Comparison of ENCODE assay signal across 1 cellular context in the genomic region with DNA sequence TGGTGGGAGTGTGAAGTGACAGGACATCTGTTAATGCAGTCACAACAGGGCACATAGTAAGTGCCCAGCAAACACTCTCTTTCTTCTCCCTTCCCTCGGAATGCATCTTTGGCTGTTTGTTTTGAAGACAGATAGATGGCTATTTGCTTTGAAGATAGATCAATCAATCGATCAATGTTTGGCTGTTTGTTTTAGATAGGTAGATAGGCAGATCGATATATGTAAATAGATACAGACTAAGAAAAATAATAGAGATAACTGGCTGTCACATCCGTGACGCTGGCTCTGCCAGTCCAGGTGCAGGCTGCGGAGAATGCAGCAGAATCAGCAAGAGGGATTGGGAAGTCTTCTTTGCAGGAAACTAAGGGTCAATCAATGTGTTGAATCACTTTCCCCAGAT.
TF ChIP-seq lines count a peak whose summit lies in the region.

No MANE protein-coding gene starts in this region.

TF ChIP-seq in HepG2, 621 proteins besides CTCF, POLR2A, EP300 and RAD21 (continued from another document and continues in another):
- TF ChIP-seq, protein P1, sequence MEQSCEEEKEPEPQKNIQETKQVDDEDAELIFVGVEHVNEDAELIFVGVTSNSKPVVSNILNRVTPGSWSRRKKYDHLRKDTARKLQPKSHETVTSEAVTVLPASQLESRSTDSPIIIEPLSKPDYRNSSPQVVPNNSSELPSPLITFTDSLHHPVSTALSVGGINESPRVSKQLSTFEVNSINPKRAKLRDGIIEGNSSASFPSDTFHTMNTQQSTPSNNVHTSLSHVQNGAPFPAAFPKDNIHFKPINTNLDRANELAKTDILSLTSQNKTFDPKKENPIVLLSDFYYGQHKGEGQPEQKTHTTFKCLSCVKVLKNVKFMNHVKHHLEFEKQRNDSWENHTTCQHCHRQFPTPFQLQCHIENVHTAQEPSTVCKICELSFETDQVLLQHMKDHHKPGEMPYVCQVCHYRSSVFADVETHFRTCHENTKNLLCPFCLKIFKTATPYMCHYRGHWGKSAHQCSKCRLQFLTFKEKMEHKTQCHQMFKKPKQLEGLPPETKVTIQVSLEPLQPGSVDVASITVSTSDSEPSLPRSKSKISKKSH (CRISPR knock-in tag; IDR thresholded peaks at IDR 0.05; ENCODE audit: borderline replicate concordance) = no peak
- no peak for TF ChIP-seq ZNF451 (CRISPR knock-in tag; IDR thresholded peaks at IDR 0.05)
- TF ChIP-seq MAZ (IDR thresholded peaks at IDR 0.05; ENCODE audit: borderline replicate concordance, low read depth, low read length) = no peak
- TF ChIP-seq MAZ (CRISPR knock-in tag; IDR thresholded peaks at IDR 0.05; ENCODE audit: low read depth) = peak; percentile 76
- peak; percentile 56; the same call in 1 of the 2 replicates for TF ChIP-seq KLF12 (CRISPR knock-in tag; IDR thresholded peaks at IDR 0.05; ENCODE audit: borderline replicate concordance)
- TF ChIP-seq, protein P2, sequence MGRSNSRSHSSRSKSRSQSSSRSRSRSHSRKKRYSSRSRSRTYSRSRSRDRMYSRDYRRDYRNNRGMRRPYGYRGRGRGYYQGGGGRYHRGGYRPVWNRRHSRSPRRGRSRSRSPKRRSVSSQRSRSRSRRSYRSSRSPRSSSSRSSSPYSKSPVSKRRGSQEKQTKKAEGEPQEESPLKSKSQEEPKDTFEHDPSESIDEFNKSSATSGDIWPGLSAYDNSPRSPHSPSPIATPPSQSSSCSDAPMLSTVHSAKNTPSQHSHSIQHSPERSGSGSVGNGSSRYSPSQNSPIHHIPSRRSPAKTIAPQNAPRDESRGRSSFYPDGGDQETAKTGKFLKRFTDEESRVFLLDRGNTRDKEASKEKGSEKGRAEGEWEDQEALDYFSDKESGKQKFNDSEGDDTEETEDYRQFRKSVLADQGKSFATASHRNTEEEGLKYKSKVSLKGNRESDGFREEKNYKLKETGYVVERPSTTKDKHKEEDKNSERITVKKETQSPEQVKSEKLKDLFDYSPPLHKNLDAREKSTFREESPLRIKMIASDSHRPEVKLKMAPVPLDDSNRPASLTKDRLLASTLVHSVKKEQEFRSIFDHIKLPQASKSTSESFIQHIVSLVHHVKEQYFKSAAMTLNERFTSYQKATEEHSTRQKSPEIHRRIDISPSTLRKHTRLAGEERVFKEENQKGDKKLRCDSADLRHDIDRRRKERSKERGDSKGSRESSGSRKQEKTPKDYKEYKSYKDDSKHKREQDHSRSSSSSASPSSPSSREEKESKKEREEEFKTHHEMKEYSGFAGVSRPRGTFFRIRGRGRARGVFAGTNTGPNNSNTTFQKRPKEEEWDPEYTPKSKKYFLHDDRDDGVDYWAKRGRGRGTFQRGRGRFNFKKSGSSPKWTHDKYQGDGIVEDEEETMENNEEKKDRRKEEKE (IDR thresholded peaks at IDR 0.05) = no peak
- no peak for TF ChIP-seq IKZF1 (IDR thresholded peaks at IDR 0.05)
- peak; percentile 98 for TF ChIP-seq FOXA3 (CRISPR knock-in tag; IDR thresholded peaks at IDR 0.05)
- no peak for TF ChIP-seq YEATS2 (CRISPR knock-in tag; IDR thresholded peaks at IDR 0.05; ENCODE audit: borderline replicate concordance)
- TF ChIP-seq ZSCAN21 (CRISPR knock-in tag; IDR thresholded peaks at IDR 0.05; ENCODE audit: borderline replicate concordance) = no peak
- no peak for TF ChIP-seq AGO2 (optimal IDR thresholded peaks at IDR 0.05; ENCODE audit: low read depth, low read length)
- TF ChIP-seq YEATS4 (CRISPR knock-in tag; IDR thresholded peaks at IDR 0.05; ENCODE audit: borderline replicate concordance) = no peak
- TF ChIP-seq NFKB2 (CRISPR knock-in tag; IDR thresholded peaks at IDR 0.05; ENCODE audit: borderline replicate concordance) = no peak
- TF ChIP-seq KDM5A (IDR thresholded peaks at IDR 0.05; ENCODE audit: borderline replicate concordance, low read length) = no peak
- no peak for TF ChIP-seq FIP1L1 (IDR thresholded peaks at IDR 0.05; ENCODE audit: borderline replicate concordance, insufficient read depth, low read depth, low read length)
- TF ChIP-seq, protein P3, sequence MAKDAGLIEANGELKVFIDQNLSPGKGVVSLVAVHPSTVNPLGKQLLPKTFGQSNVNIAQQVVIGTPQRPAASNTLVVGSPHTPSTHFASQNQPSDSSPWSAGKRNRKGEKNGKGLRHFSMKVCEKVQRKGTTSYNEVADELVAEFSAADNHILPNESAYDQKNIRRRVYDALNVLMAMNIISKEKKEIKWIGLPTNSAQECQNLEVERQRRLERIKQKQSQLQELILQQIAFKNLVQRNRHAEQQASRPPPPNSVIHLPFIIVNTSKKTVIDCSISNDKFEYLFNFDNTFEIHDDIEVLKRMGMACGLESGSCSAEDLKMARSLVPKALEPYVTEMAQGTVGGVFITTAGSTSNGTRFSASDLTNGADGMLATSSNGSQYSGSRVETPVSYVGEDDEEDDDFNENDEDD (CRISPR knock-in tag; IDR thresholded peaks at IDR 0.05; ENCODE audit: borderline replicate concordance) = no peak
- TF ChIP-seq HNRNPUL1 (IDR thresholded peaks at IDR 0.05; ENCODE audit: low read depth, low read length) = no peak
- TF ChIP-seq, protein P4, sequence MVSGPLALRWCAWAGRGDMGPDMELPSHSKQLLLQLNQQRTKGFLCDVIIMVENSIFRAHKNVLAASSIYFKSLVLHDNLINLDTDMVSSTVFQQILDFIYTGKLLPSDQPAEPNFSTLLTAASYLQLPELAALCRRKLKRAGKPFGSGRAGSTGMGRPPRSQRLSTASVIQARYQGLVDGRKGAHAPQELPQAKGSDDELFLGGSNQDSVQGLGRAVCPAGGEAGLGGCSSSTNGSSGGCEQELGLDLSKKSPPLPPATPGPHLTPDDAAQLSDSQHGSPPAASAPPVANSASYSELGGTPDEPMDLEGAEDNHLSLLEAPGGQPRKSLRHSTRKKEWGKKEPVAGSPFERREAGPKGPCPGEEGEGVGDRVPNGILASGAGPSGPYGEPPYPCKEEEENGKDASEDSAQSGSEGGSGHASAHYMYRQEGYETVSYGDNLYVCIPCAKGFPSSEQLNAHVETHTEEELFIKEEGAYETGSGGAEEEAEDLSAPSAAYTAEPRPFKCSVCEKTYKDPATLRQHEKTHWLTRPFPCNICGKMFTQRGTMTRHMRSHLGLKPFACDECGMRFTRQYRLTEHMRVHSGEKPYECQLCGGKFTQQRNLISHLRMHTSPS (CRISPR knock-in tag; IDR thresholded peaks at IDR 0.05; ENCODE audit: low read depth) = no peak
- no peak for TF ChIP-seq ZNF12 (CRISPR knock-in tag; IDR thresholded peaks at IDR 0.05)
- peak; percentile 56 for TF ChIP-seq HMG20A (CRISPR knock-in tag; IDR thresholded peaks at IDR 0.05; ENCODE audit: borderline replicate concordance)
- peak; percentile 59; the same call in 1 of the 2 replicates for TF ChIP-seq ZNF556 (CRISPR knock-in tag; IDR thresholded peaks at IDR 0.05; ENCODE audit: borderline replicate concordance)
- TF ChIP-seq ZNF225 (CRISPR knock-in tag; IDR thresholded peaks at IDR 0.05) = no peak
- TF ChIP-seq ZNF737 (CRISPR knock-in tag; IDR thresholded peaks at IDR 0.05; ENCODE audit: borderline replicate concordance) = no peak
- TF ChIP-seq NFKBIZ (CRISPR knock-in tag; IDR thresholded peaks at IDR 0.05) = peak; percentile 85; the same call in 1 of the 2 replicates
- no peak for TF ChIP-seq ZNF891 (CRISPR knock-in tag; IDR thresholded peaks at IDR 0.05)
- TF ChIP-seq, protein P5, sequence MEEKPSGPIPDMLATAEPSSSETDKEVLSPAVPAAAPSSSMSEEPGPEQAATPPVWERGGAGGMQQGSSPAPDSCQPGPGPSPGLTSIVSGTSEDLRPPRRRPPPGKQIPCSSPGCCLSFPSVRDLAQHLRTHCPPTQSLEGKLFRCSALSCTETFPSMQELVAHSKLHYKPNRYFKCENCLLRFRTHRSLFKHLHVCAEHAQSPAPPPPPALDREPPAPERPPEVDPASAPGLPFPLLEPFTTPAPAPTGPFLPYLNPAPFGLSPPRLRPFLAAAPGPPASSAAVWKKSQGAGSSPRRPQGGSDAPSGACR (CRISPR knock-in tag; IDR thresholded peaks at IDR 0.05) = no peak
- peak; percentile 67; the same call in 1 of the 2 replicates for TF ChIP-seq TOPORS (CRISPR knock-in tag; IDR thresholded peaks at IDR 0.05)
- TF ChIP-seq SIN3A (IDR thresholded peaks at IDR 0.05; ENCODE audit: borderline replicate concordance, low read depth, low read length) = no peak
- TF ChIP-seq, protein P6, sequence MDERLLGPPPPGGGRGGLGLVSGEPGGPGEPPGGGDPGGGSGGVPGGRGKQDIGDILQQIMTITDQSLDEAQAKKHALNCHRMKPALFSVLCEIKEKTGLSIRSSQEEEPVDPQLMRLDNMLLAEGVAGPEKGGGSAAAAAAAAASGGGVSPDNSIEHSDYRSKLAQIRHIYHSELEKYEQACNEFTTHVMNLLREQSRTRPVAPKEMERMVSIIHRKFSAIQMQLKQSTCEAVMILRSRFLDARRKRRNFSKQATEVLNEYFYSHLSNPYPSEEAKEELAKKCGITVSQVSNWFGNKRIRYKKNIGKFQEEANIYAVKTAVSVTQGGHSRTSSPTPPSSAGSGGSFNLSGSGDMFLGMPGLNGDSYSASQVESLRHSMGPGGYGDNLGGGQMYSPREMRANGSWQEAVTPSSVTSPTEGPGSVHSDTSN (CRISPR knock-in tag; IDR thresholded peaks at IDR 0.05) = no peak
- TF ChIP-seq DNMT1 (CRISPR knock-in tag; IDR thresholded peaks at IDR 0.05) = no peak
- TF ChIP-seq SKI (IDR thresholded peaks at IDR 0.05; ENCODE audit: partially characterized antibody) = peak; percentile 28
- TF ChIP-seq PHF5A (CRISPR knock-in tag; IDR thresholded peaks at IDR 0.05; ENCODE audit: low read depth, unreplicated experiment) = no peak
- TF ChIP-seq, protein P7, sequence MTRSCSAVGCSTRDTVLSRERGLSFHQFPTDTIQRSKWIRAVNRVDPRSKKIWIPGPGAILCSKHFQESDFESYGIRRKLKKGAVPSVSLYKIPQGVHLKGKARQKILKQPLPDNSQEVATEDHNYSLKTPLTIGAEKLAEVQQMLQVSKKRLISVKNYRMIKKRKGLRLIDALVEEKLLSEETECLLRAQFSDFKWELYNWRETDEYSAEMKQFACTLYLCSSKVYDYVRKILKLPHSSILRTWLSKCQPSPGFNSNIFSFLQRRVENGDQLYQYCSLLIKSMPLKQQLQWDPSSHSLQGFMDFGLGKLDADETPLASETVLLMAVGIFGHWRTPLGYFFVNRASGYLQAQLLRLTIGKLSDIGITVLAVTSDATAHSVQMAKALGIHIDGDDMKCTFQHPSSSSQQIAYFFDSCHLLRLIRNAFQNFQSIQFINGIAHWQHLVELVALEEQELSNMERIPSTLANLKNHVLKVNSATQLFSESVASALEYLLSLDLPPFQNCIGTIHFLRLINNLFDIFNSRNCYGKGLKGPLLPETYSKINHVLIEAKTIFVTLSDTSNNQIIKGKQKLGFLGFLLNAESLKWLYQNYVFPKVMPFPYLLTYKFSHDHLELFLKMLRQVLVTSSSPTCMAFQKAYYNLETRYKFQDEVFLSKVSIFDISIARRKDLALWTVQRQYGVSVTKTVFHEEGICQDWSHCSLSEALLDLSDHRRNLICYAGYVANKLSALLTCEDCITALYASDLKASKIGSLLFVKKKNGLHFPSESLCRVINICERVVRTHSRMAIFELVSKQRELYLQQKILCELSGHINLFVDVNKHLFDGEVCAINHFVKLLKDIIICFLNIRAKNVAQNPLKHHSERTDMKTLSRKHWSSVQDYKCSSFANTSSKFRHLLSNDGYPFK (CRISPR knock-in tag; IDR thresholded peaks at IDR 0.05; ENCODE audit: borderline replicate concordance) = no peak
- no peak for TF ChIP-seq ZNF615 (CRISPR knock-in tag; IDR thresholded peaks at IDR 0.05; ENCODE audit: borderline replicate concordance)
- no peak for TF ChIP-seq MTF1 (CRISPR knock-in tag; IDR thresholded peaks at IDR 0.05)
- TF ChIP-seq, protein P8, sequence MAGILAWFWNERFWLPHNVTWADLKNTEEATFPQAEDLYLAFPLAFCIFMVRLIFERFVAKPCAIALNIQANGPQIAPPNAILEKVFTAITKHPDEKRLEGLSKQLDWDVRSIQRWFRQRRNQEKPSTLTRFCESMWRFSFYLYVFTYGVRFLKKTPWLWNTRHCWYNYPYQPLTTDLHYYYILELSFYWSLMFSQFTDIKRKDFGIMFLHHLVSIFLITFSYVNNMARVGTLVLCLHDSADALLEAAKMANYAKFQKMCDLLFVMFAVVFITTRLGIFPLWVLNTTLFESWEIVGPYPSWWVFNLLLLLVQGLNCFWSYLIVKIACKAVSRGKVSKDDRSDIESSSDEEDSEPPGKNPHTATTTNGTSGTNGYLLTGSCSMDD (CRISPR knock-in tag; IDR thresholded peaks at IDR 0.05) = no peak
- no peak for TF ChIP-seq MXI1 (IDR thresholded peaks at IDR 0.05; ENCODE audit: borderline replicate concordance, low read depth, low read length)
- TF ChIP-seq, protein P9, sequence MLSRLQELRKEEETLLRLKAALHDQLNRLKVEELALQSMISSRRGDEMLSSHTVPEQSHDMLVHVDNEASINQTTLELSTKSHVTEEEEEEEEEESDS (CRISPR knock-in tag; IDR thresholded peaks at IDR 0.05; ENCODE audit: borderline replicate concordance) = no peak
- no peak for TF ChIP-seq ZFP62 (CRISPR knock-in tag; IDR thresholded peaks at IDR 0.05)
- no peak for TF ChIP-seq ZNF543 (CRISPR knock-in tag; IDR thresholded peaks at IDR 0.05)
- TF ChIP-seq DPF2 (CRISPR knock-in tag; IDR thresholded peaks at IDR 0.05; ENCODE audit: borderline replicate concordance, low read depth) = peak; percentile 81; the same call in 1 of the 2 replicates
- TF ChIP-seq, protein P10, sequence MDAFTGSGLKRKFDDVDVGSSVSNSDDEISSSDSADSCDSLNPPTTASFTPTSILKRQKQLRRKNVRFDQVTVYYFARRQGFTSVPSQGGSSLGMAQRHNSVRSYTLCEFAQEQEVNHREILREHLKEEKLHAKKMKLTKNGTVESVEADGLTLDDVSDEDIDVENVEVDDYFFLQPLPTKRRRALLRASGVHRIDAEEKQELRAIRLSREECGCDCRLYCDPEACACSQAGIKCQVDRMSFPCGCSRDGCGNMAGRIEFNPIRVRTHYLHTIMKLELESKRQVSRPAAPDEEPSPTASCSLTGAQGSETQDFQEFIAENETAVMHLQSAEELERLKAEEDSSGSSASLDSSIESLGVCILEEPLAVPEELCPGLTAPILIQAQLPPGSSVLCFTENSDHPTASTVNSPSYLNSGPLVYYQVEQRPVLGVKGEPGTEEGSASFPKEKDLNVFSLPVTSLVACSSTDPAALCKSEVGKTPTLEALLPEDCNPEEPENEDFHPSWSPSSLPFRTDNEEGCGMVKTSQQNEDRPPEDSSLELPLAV (CRISPR knock-in tag; conservative IDR thresholded peaks at IDR 0.05; ENCODE audit: low read depth) = no peak
- TF ChIP-seq PPARG (CRISPR knock-in tag; conservative IDR thresholded peaks at IDR 0.05) = peak; percentile 59; the same call in 1 of the 2 replicates
- TF ChIP-seq SOX6 (IDR thresholded peaks at IDR 0.05) = no peak
- TF ChIP-seq SOX6 (CRISPR knock-in tag; IDR thresholded peaks at IDR 0.05) = peak; percentile 93
- 0 out of 2 replicates have a peak, but pooled peaks have one; percentile 37 for TF ChIP-seq ZBTB7B (CRISPR knock-in tag; IDR thresholded peaks at IDR 0.05)
- TF ChIP-seq ZNF746 (CRISPR knock-in tag; IDR thresholded peaks at IDR 0.05) = no peak
- no peak for TF ChIP-seq JUNB (CRISPR knock-in tag; IDR thresholded peaks at IDR 0.05; ENCODE audit: borderline replicate concordance)
- no peak for TF ChIP-seq ZNF230 (CRISPR knock-in tag; IDR thresholded peaks at IDR 0.05)
- peak in 1 of 2 experiments; percentile 81; a peak in 1 of 4 replicates for TF ChIP-seq KLF16 (CRISPR knock-in tag; IDR thresholded peaks at IDR 0.05)
- TF ChIP-seq HNRNPL (IDR thresholded peaks at IDR 0.05; ENCODE audit: low read depth, low read length) = no peak
- TF ChIP-seq MTA3 (CRISPR knock-in tag; IDR thresholded peaks at IDR 0.05) = no peak
- no peak for TF ChIP-seq ZNF496 (CRISPR knock-in tag; IDR thresholded peaks at IDR 0.05; ENCODE audit: insufficient replicate concordance)
- no peak for TF ChIP-seq SATB2 (CRISPR knock-in tag; IDR thresholded peaks at IDR 0.05)
- TF ChIP-seq TBX2 (CRISPR knock-in tag; IDR thresholded peaks at IDR 0.05; ENCODE audit: borderline replicate concordance) = peak; percentile 76
